Comparison of ENCODE assay signal across 21 cellular contexts in genomic region chr2:64599469-64599868, GRCh38. TPM values are rescaled to one million over a fixed set of nuclear protein-coding genes. Genes with fewer than 3 reads are reported as not detected.
DNase-seq lines count a peak whose midpoint lies in the region; ATAC-seq, FAIRE-seq and TF ChIP-seq lines count a peak whose summit lies in the region.
"Had no signal": no experiment of that assay in that cellular context is flagged by ENCODE, and none has a peak within 500 bp of the region (broad histone marks: within the 10 kb centered on the region; RNA-seq: fewer than 3 reads in every experiment).

No MANE protein-coding gene starts in this region.

- peak; percentile 61 for ATAC-seq in K562
- ATAC-seq in HG03432 (IDR thresholded peaks at IDR 0.05; ENCODE audit: unreplicated experiment), result no peak

- no peaks in the 10 kb centered on the region for H3K9me3 ChIP-seq in K562 (replicated peaks; ENCODE audit: control insufficient read depth, insufficient read depth, low read depth, low read length)
- peaks cover 0 to 6% of the 10 kb centered on the region in 2 donors for H3K9me3 ChIP-seq in neuronal stem cell (replicated peaks in 1 of 2; ENCODE audit: control insufficient read depth in 2 of 2, insufficient read depth in 1 of 2, low read depth in 1 of 2, low read length in 2 of 2)
- H3K9me3 ChIP-seq: pancreas, tibial nerve had no signal

- H3K4me1 Mint-ChIP-seq in HFFc6 (ENCODE audit: low read depth), result peaks cover 31% of the 10 kb centered on the region

- TF ChIP-seq CTCF in HFFc6 (IDR thresholded peaks at IDR 0.05) (no peak), K562 (IDR thresholded peaks at IDR 0.05 in 2 of 3, conservative IDR thresholded peaks at IDR 0.05 in 1 of 3; ENCODE audit: insufficient read depth in 2 of 3, low read depth in 1 of 3, low read length in 3 of 3) (no peak)

- no peak overlapping the region for H3K4ac ChIP-seq in neuronal stem cell (ENCODE audit: low read length)

- H3K4me3 ChIP-seq in K562 (no peak overlapping the region), neuronal stem cell (ENCODE audit: low read length in 2 of 2) (no peak overlapping the region)
- H3K4me3 ChIP-seq: pancreas, SJCRH30, tibial nerve had no signal

- CTCF ChIA-PET in K562 (lab: Yijun Ruan, JAX; ENCODE audit: low intra/inter-chr PET ratio), result interaction anchor here (1.1 kb wide), 1 partner anchor 9 kb away, joined by 3 read pairs; no protein-coding TSS in a partner anchor

- H3K27me3 Mint-ChIP-seq in HFFc6 (ENCODE audit: insufficient read depth), result peaks cover 30% of the 10 kb centered on the region

- no peak overlapping the region for H4K91ac ChIP-seq in neuronal stem cell (ENCODE audit: low read depth, low read length, poor library complexity)

- H3K27me3 ChIP-seq in K562 (ENCODE audit: control insufficient read depth in 2 of 2, insufficient read depth in 2 of 2, low read length in 2 of 2), result no peaks in the 10 kb centered on the region
- H3K27me3 ChIP-seq in neuronal stem cell (ENCODE audit: control insufficient read depth in 3 of 3, insufficient read depth in 3 of 3, low read depth in 1 of 3, low read length in 3 of 3), result peaks cover 0 to 18% (median 0%) of the 10 kb centered on the region in 3 experiments
- H3K27me3 ChIP-seq: pancreas, SJCRH30, tibial nerve had no signal

- no peak overlapping the region for H3K18ac ChIP-seq in neuronal stem cell (ENCODE audit: low read length)

- no peak overlapping the region for H2AK5ac ChIP-seq in neuronal stem cell (ENCODE audit: low read depth, low read length)

- H3K36me3 Mint-ChIP-seq in HFFc6 (ENCODE audit: low read depth), result peaks cover 10% of the 10 kb centered on the region

- FAIRE-seq in K562 (lab: Jason Lieb, UNC), result peak; percentile 55
- FAIRE-seq: GM18507, pancreas had no signal

- BruUV-seq in K562 (replicated peaks; lab: Mats Ljungman, UMichigan), result no TSS peak

- WGBS in K562 (ENCODE audit: insufficient coverage, low coverage, missing lambda C conversion rate), result 7% methylated on average over 3 of the region's 3 CpGs
- WGBS in neuronal stem cell (ENCODE audit: extremely low coverage in 2 of 2, insufficient read length in 2 of 2, insufficient replicate concordance in 1 of 2), 2 donors, result no CpG with 5 or more reads among the region's 3 CpGs

- H2AFZ ChIP-seq in K562 (ENCODE audit: low read depth, low read length) (peak overlapping the region; percentile 73), neuronal stem cell (ENCODE audit: low read length) (peak overlapping the region; percentile 15)

- H2BK5ac ChIP-seq in neuronal stem cell (ENCODE audit: low read length), result no peak overlapping the region

- no peak overlapping the region for H3K27ac ChIP-seq in K562 (ENCODE audit: extremely low read depth, low read depth, low read length)
- no peak overlapping the region for H3K27ac ChIP-seq in neuronal stem cell (replicated peaks; ENCODE audit: low read length)
- H3K27ac ChIP-seq: pancreas, SJCRH30, tibial nerve had no signal

- DNase-seq in DMS79 treated with DMSO at 0.1 percent for 48 hours (lab: John Stamatoyannopoulos, UW) (peak; percentile 61), HFFc6 (no peak), K562 (ENCODE audit: extremely low read depth in 1 of 4, low spot score in 3 of 4) (peak in 1 of 4 experiments; percentile 36), neuronal stem cell (ENCODE audit: low spot score) (no peak), superior temporal gyrus (ENCODE audit: extremely low spot score) (no peak), HuH-7.5 (ENCODE audit: low spot score) (no peak)
- DNase-seq: activated effector memory CD4-positive, alpha-beta T cell treated with anti-CD3 and anti-CD28 coated beads, Interleukin-2, amount 50 U/mL, for 16 hours; anterior cingulate cortex; DMS 273 treated with DMSO at 0.1 percent for 48 hours; H7; hypothalamus; NCI-H187; NCI-H446 treated with DMSO at 0.1 percent for 48 hours; pancreas; SJCRH30; stimulated activated CD4-positive, alpha-beta T cell treated with anti-CD3 and anti-CD28 coated beads, Interleukin-4, amount 100 ng/mL, for 4 hours; stimulated activated CD8-positive, alpha-beta memory T cell treated with anti-CD3 and anti-CD28 coated beads, Interleukin-4, amount 100 ng/mL, for 48 hours had no signal

- no peak overlapping the region for H3K27ac Mint-ChIP-seq in HFFc6
- H3K27ac Mint-ChIP-seq: T-helper 2 cell treated with Interferon-gamma antibody and Interleukin-4, amounts not matched to agents 5 μg/mL and 100 μg/mL, for 36 hours had no signal

- no peaks in the 10 kb centered on the region for H3K79me2 ChIP-seq in K562 (ENCODE audit: control insufficient read depth, insufficient read depth, low read length)

- no peak for TF ChIP-seq RAD21 in K562 (CRISPR knock-in tag; conservative IDR thresholded peaks at IDR 0.05 in 1 of 2, IDR thresholded peaks at IDR 0.05 in 1 of 2)

- H3K4me2 ChIP-seq in K562 (ENCODE audit: insufficient read depth, low read length) (peak overlapping the region; percentile 14; the same call in 1 of the 2 replicates), neuronal stem cell (ENCODE audit: insufficient read depth, low read length, poor library complexity, severe bottlenecking) (no peak overlapping the region)

- H3K79me1 ChIP-seq in neuronal stem cell (ENCODE audit: low read depth, low read length), result no peaks in the 10 kb centered on the region

- no peaks in the 10 kb centered on the region for H4K20me1 ChIP-seq in K562 (replicated peaks; ENCODE audit: control insufficient read depth, insufficient read depth, low read length)

- no peak overlapping the region for H3K14ac ChIP-seq in neuronal stem cell (ENCODE audit: low read length)

- H2BK15ac ChIP-seq in neuronal stem cell (ENCODE audit: low read length), result no peak overlapping the region

- peaks cover 0 to 6% of the 10 kb centered on the region in 2 experiments; a peak in 2 of 5 replicates for H3K4me1 ChIP-seq in K562 (replicated peaks in 1 of 2; ENCODE audit: control insufficient read depth in 2 of 2, insufficient read depth in 2 of 2, low read length in 2 of 2)
- H3K4me1 ChIP-seq in neuronal stem cell (ENCODE audit: control insufficient read depth in 2 of 2, insufficient read depth in 1 of 2, low read depth in 1 of 2, low read length in 2 of 2), result no peaks in the 10 kb centered on the region
- H3K4me1 ChIP-seq: pancreas, SJCRH30 had no signal

- H3K9me3 Mint-ChIP-seq in HFFc6, result peaks cover 10% of the 10 kb centered on the region

- H3K9ac ChIP-seq in K562 (ENCODE audit: insufficient read depth in 1 of 2, low read depth in 2 of 2, low read length in 2 of 2) (no peak overlapping the region), neuronal stem cell (ENCODE audit: low read depth, low read length, poor library complexity) (no peak overlapping the region)

- in situ Hi-C loops in K562 (cut with MboI), result loop anchor here (5.0 kb wide), 1 partner anchor 263 kb away; no protein-coding TSS in a partner anchor

- H3K36me3 ChIP-seq in K562 (ENCODE audit: control insufficient read depth, insufficient read depth, low read length) (no peaks in the 10 kb centered on the region), neuronal stem cell (replicated peaks in 1 of 2; ENCODE audit: control insufficient read depth in 2 of 2, insufficient read depth in 2 of 2, low read length in 2 of 2) (no peaks in the 10 kb centered on the region)
- H3K36me3 ChIP-seq: pancreas, SJCRH30, tibial nerve had no signal

- no peak overlapping the region for H3K23ac ChIP-seq in neuronal stem cell (ENCODE audit: low read depth, low read length, poor library complexity)

- H4K8ac ChIP-seq in neuronal stem cell (ENCODE audit: low read depth, low read length), result no peak overlapping the region

- H2BK120ac ChIP-seq in neuronal stem cell (ENCODE audit: low read depth, low read length), result no peak overlapping the region

- H3K4me3 Mint-ChIP-seq in HFFc6, result peak overlapping the region; percentile 24; the same call in 1 of the 2 replicates
- H3K4me3 Mint-ChIP-seq: T-helper 2 cell treated with Interferon-gamma antibody and Interleukin-4, amounts not matched to agents 5 μg/mL and 100 μg/mL, for 36 hours had no signal

- H2BK12ac ChIP-seq in neuronal stem cell (ENCODE audit: low read length), result no peak overlapping the region

- TF ChIP-seq POLR2A in K562 (conservative IDR thresholded peaks at IDR 0.05), result no peak

- no peaks in the 10 kb centered on the region for H3K9me1 ChIP-seq in K562 (ENCODE audit: control insufficient read depth, insufficient read depth, low read length)

- intact Hi-C loops in K562 (cut with micrococcal nuclease), result no loop called here

- POLR2A ChIA-PET in K562 (lab: Yijun Ruan, JAX), result interaction anchor here (0.6 to 2.2 kb wide), 6 partner anchors 8 to 196 kb away, joined by 3 to 12 read pairs (median 4); no protein-coding TSS in a partner anchor

- no peak for TF ChIP-seq EP300 in K562 (IDR thresholded peaks at IDR 0.05; ENCODE audit: low read length)

TF ChIP-seq in K562, 482 proteins besides CTCF, POLR2A, EP300 and RAD21 (continues in another document):
- no peak for TF ChIP-seq L3MBTL2 (IDR thresholded peaks at IDR 0.05)

RNA-seq across cellular contexts. Expression of gene SERTAD2, which starts 54.2 kb away (rescaled TPM):
- 10 to 100 TPM; 22.2 to 33.9 (median 29.1) TPM for total RNA-seq in HFFc6 (2021; fragmentation: NEBNext Ultra II Directional; extraction: Animal tissue kit (Norgen Biotek cat#: 25700))
- total RNA-seq in K562 (2011; cell fraction: chromatin; rRNA removed; ENCODE audit: low replicate concordance), result 9.0 and 18.6 TPM in 2 replicates
- 8.2 and 9.5 TPM in 2 replicates for total RNA-seq in K562 (2011; cell fraction: nucleolus; rRNA removed)
- total RNA-seq in K562 (2011; cell fraction: nucleoplasm; rRNA removed), result 17.8 and 37.0 TPM in 2 replicates
- total RNA-seq in K562 (2014; rRNA removed), result 5.3 and 5.9 TPM in 2 replicates
- total RNA-seq in K562 (2014; rRNA removed; fragmentation: Illumina TruSeq; extraction: Trizol), result 5.7 and 6.1 TPM in 2 replicates
- total RNA-seq in K562 (2015; rRNA removed; fragmentation: Illumina TruSeq; extraction: Trizol), result 6.5 and 7.1 TPM in 2 replicates
- total RNA-seq in K562 (2021), result 11.3 and 11.6 TPM in 2 replicates
- 5.9 and 6.6 TPM in 2 replicates for polyA plus RNA-seq in K562 (2011; rRNA removed)
- 6.1 and 8.2 TPM in 2 replicates for polyA plus RNA-seq in K562 (2011; cell fraction: cytosol; rRNA removed)
- polyA plus RNA-seq in K562 (2011; cell fraction: nucleus; rRNA removed), result 5.4 and 7.0 TPM in 2 replicates
- 10.7 and 11.1 TPM in 2 replicates for polyA plus RNA-seq in K562 (2012)
- polyA plus RNA-seq in K562 (2014; fragmentation: Illumina TruSeq; extraction: Trizol), result 9.4 and 12.5 TPM in 2 replicates
- 1 to 10 TPM; 3.0 to 3.4 TPM for polyA plus RNA-seq in K562 (2014; fragmentation: Nextera tagmentation; extraction: Ambion mirVana)
- 6.3 and 7.5 TPM in 2 replicates for polyA plus RNA-seq in K562 (2014; rRNA removed)
- 11.4 and 12.5 TPM in 2 replicates for polyA minus RNA-seq in K562 (2011; rRNA and poly(A)+ RNA removed)
- 5.9 and 8.6 TPM in 2 replicates for polyA minus RNA-seq in K562 (2011; cell fraction: cytosol; rRNA and poly(A)+ RNA removed)
- 7.7 and 10.0 TPM in 2 replicates for polyA minus RNA-seq in K562 (2011; cell fraction: nucleus; rRNA and poly(A)+ RNA removed)
- 20.0 TPM for polyA plus RNA-seq in neuronal stem cell (2013, experiment 1 of 2)
- polyA plus RNA-seq in neuronal stem cell (2013, experiment 2 of 2), result 19.5 TPM
